18 cellular contexts compared by ENCODE assay signal in the genomic region with DNA sequence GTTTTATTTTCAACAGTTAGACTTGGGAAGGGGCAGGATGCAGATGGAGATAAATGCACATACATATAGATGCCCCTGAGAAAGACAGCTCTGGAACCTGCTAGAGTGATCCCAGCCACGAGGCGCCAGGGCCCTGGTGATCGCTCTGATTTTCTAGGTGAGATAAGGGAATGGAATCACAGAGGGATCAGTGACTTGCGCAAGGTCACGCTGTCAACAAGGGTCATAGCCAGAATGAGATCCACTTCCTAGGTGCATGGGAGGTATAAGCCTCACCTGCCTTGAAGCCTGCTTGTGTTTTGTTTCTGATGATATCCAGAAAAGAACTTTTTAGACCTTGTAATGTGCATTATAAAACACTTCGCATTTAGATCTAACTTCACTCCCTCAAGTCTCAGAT. TPM values are rescaled to one million over a fixed set of nuclear protein-coding genes. Genes with fewer than 3 reads are reported as not detected.
A peak's percentile ranks its signal among the peaks of the same experiment; 100 is the strongest.
DNase-seq lines count a peak whose midpoint lies in the region; ATAC-seq and TF ChIP-seq lines count a peak whose summit lies in the region.
"Had no signal": no experiment of that assay in that cellular context is flagged by ENCODE, and none has a peak within 500 bp of the region (broad histone marks: within the 10 kb centered on the region; RNA-seq: fewer than 3 reads in every experiment).

No MANE protein-coding gene starts in this region.

- no peak overlapping the region for H2BK120ac ChIP-seq in neuronal stem cell (ENCODE audit: low read depth, low read length)

- H3K9ac ChIP-seq in neuronal stem cell (ENCODE audit: low read depth, low read length, poor library complexity), result no peak overlapping the region
- H3K9ac ChIP-seq: BLaER1 treated with 17β-estradiol and CSF1 and Interleukin-3, amounts not matched to agents 10 nM and 100 nM; GM23248 had no signal

- no peak overlapping the region for H3K4me2 ChIP-seq in neuronal stem cell (ENCODE audit: insufficient read depth, low read length, poor library complexity, severe bottlenecking)
- H3K4me2 ChIP-seq: BLaER1 treated with 17β-estradiol and CSF1 and Interleukin-3, amounts not matched to agents 10 nM and 100 nM had no signal

- H3K27ac ChIP-seq in 22Rv1, result peak overlapping the region; percentile 64
- H3K27ac ChIP-seq in right lobe of liver, result peak overlapping the region; percentile 38 to 92 (median 76)
- H3K27ac ChIP-seq in caudate nucleus (ENCODE audit: low read depth, low read length), result no peak overlapping the region
- no peak overlapping the region for H3K27ac ChIP-seq in neuronal stem cell (replicated peaks; ENCODE audit: low read length)
- H3K27ac ChIP-seq: BLaER1 treated with 17β-estradiol and CSF1 and Interleukin-3, amounts not matched to agents 10 nM and 100 nM; GM23248 had no signal

- WGBS in right lobe of liver (ENCODE audit: insufficient coverage, low coverage, low lambda C conversion rate, missing lambda C conversion rate), result 38% methylated on average over 6 of the region's 6 CpGs
- WGBS in neuronal stem cell (ENCODE audit: extremely low coverage in 2 of 2, insufficient read length in 2 of 2, insufficient replicate concordance in 1 of 2), 2 donors, result no CpG with 5 or more reads among the region's 6 CpGs

- H2BK15ac ChIP-seq in neuronal stem cell (ENCODE audit: low read length), result no peak overlapping the region

- no peak overlapping the region for H3K14ac ChIP-seq in neuronal stem cell (ENCODE audit: low read length)

- H2BK5ac ChIP-seq in neuronal stem cell (ENCODE audit: low read length), result no peak overlapping the region

- no peak overlapping the region for H2AK5ac ChIP-seq in neuronal stem cell (ENCODE audit: low read depth, low read length)

- peaks cover 0 to 97% (median 37%) of the 10 kb centered on the region in 4 donors for H3K4me1 ChIP-seq in right lobe of liver
- peaks cover 16 to 36% of the 10 kb centered on the region in 2 donors for H3K4me1 ChIP-seq in neuronal stem cell (ENCODE audit: control insufficient read depth in 2 of 2, insufficient read depth in 1 of 2, low read depth in 1 of 2, low read length in 2 of 2)
- H3K4me1 ChIP-seq: HAP-1 had no signal

- no peak overlapping the region for H3K4me3 Mint-ChIP-seq in T-helper 17 cell
- peak overlapping the region; percentile 69 for H3K4me3 Mint-ChIP-seq in stimulated activated effector memory CD8-positive, alpha-beta T cell treated with anti-CD3 and anti-CD28 coated beads, Interleukin-12 subunit alpha, Interleukin-12 subunit beta, amount 100 ng/mL, for 72 hours

- DNase-seq in T-helper 17 cell, result no peak
- peak; percentile 53 to 75 (median 69) for DNase-seq in right lobe of liver
- DNase-seq in stimulated activated effector memory CD8-positive, alpha-beta T cell treated with anti-CD3 and anti-CD28 coated beads, Interleukin-12 subunit alpha, Interleukin-12 subunit beta, amount 100 ng/mL, for 72 hours (ENCODE audit: low spot score in 2 of 2), result no peak
- no peak for DNase-seq in KG1 (lab: John Stamatoyannopoulos, UW)
- no peak for DNase-seq in caudate nucleus (lab: John Stamatoyannopoulos, UW)
- DNase-seq in neuronal stem cell (ENCODE audit: low spot score), result no peak
- DNase-seq in stimulated activated CD4-positive, alpha-beta T cell treated with anti-CD3 and anti-CD28 coated beads, Interleukin-1b, Interleukin-23, amount 100 ng/mL, for 48 hours, result no peak
- DNase-seq: DMS79, GM23248, NCI-H1105, NCI-H2081, NCI-H2171 treated with DMSO at 0.1 percent for 48 hours, NCI-H446 treated with DMSO at 0.1 percent for 48 hours, NCI-H69 had no signal

- TF ChIP-seq CTCF in 22Rv1 (IDR thresholded peaks at IDR 0.05), result no peak
- TF ChIP-seq CTCF in right lobe of liver (IDR thresholded peaks at IDR 0.05), result no peak

- H2BK12ac ChIP-seq in neuronal stem cell (ENCODE audit: low read length), result no peak overlapping the region

- intact Hi-C loops in right lobe of liver (cut with DNase I), result no loop called here

- H3K4ac ChIP-seq in neuronal stem cell (ENCODE audit: low read length), result no peak overlapping the region

- H4K8ac ChIP-seq in neuronal stem cell (ENCODE audit: low read depth, low read length), result no peak overlapping the region

- TF ChIP-seq POLR2A in right lobe of liver (IDR thresholded peaks at IDR 0.05), result no peak

- H3K18ac ChIP-seq in neuronal stem cell (ENCODE audit: low read length), result no peak overlapping the region

- peaks cover 7% of the 10 kb centered on the region for H3K79me1 ChIP-seq in neuronal stem cell (ENCODE audit: low read depth, low read length)

- H3K36me3 ChIP-seq in right lobe of liver (peaks cover 0 to 2% (median 0%) of the 10 kb centered on the region in 4 donors), neuronal stem cell (replicated peaks in 1 of 2; ENCODE audit: control insufficient read depth in 2 of 2, insufficient read depth in 2 of 2, low read length in 2 of 2) (peaks cover 2 to 19% of the 10 kb centered on the region in 2 donors)
- H3K36me3 ChIP-seq: BLaER1 treated with 17β-estradiol and CSF1 and Interleukin-3, amounts not matched to agents 10 nM and 100 nM; HAP-1 had no signal

- peaks cover 47% of the 10 kb centered on the region for H3K4me1 Mint-ChIP-seq in T-helper 17 cell
- peaks cover 92% of the 10 kb centered on the region for H3K4me1 Mint-ChIP-seq in stimulated activated effector memory CD8-positive, alpha-beta T cell treated with anti-CD3 and anti-CD28 coated beads, Interleukin-12 subunit alpha, Interleukin-12 subunit beta, amount 100 ng/mL, for 72 hours

- H3K27ac Mint-ChIP-seq in T-helper 17 cell, result peak overlapping the region; percentile 75
- H3K27ac Mint-ChIP-seq in stimulated activated effector memory CD8-positive, alpha-beta T cell treated with anti-CD3 and anti-CD28 coated beads, Interleukin-12 subunit alpha, Interleukin-12 subunit beta, amount 100 ng/mL, for 72 hours, result no peak overlapping the region

- H2AFZ ChIP-seq in neuronal stem cell (ENCODE audit: low read length), result no peak overlapping the region
- H2AFZ ChIP-seq: GM23248 had no signal

- H3K23ac ChIP-seq in neuronal stem cell (ENCODE audit: low read depth, low read length, poor library complexity), result no peak overlapping the region

- H3K27me3 Mint-ChIP-seq in T-helper 17 cell, result peaks cover 15% of the 10 kb centered on the region

- H4K91ac ChIP-seq in neuronal stem cell (ENCODE audit: low read depth, low read length, poor library complexity), result no peak overlapping the region

- H3K9me3 Mint-ChIP-seq in stimulated activated effector memory CD8-positive, alpha-beta T cell treated with anti-CD3 and anti-CD28 coated beads, Interleukin-12 subunit alpha, Interleukin-12 subunit beta, amount 100 ng/mL, for 72 hours, result no peaks in the 10 kb centered on the region

- H3K9me3 ChIP-seq in T-helper 17 cell (ENCODE audit: control insufficient read depth, low read length, poor library complexity, severe bottlenecking) (no peaks in the 10 kb centered on the region), right lobe of liver (no peaks in the 10 kb centered on the region), neuronal stem cell (replicated peaks in 1 of 2; ENCODE audit: control insufficient read depth in 2 of 2, insufficient read depth in 1 of 2, low read depth in 1 of 2, low read length in 2 of 2) (peaks cover 0 to 6% of the 10 kb centered on the region in 2 donors)
- H3K9me3 ChIP-seq: BLaER1 treated with 17β-estradiol and CSF1 and Interleukin-3, amounts not matched to agents 10 nM and 100 nM; HAP-1 had no signal

- H3K27me3 ChIP-seq in right lobe of liver (no peaks in the 10 kb centered on the region), neuronal stem cell (ENCODE audit: control insufficient read depth in 3 of 3, insufficient read depth in 3 of 3, low read depth in 1 of 3, low read length in 3 of 3) (no peaks in the 10 kb centered on the region)

- peaks cover 6% of the 10 kb centered on the region for H3K36me3 Mint-ChIP-seq in T-helper 17 cell (ENCODE audit: low read depth)
- H3K36me3 Mint-ChIP-seq in stimulated activated effector memory CD8-positive, alpha-beta T cell treated with anti-CD3 and anti-CD28 coated beads, Interleukin-12 subunit alpha, Interleukin-12 subunit beta, amount 100 ng/mL, for 72 hours, result peaks cover 19% of the 10 kb centered on the region

- ATAC-seq in T-helper 17 cell, result no peak
- ATAC-seq in right lobe of liver, result peak; percentile 45 to 62 (median 55)
- no peak for ATAC-seq in stimulated activated effector memory CD8-positive, alpha-beta T cell treated with anti-CD3 and anti-CD28 coated beads, Interleukin-12 subunit alpha, Interleukin-12 subunit beta, amount 100 ng/mL, for 72 hours
- ATAC-seq: Panc1 had no signal

- H3K4me3 ChIP-seq in right lobe of liver (no peak overlapping the region), neuronal stem cell (ENCODE audit: low read length in 2 of 2) (no peak overlapping the region)
- H3K4me3 ChIP-seq: BLaER1 treated with 17β-estradiol and CSF1 and Interleukin-3, amounts not matched to agents 10 nM and 100 nM; GM23248; HAP-1 had no signal

RNA-seq across cellular contexts. Expression of a gene that starts 47.5 kb away (rescaled TPM):
- 10 to 100 TPM; 17.2 to 20.7 TPM for total RNA-seq in T-helper 17 cell
- total RNA-seq in right lobe of liver, result 100 to 1,000 TPM in 2 of 6 experiments, 10 to 100 TPM in 4; 13.1 to 205 (median 52.2) TPM
- 18.2 TPM for polyA plus RNA-seq in neuronal stem cell (2013, experiment 1 of 2)
- 19.2 TPM for polyA plus RNA-seq in neuronal stem cell (2013, experiment 2 of 2)
- total RNA-seq: GM23248 had no signal
- polyA plus RNA-seq: GM23248 had no signal

Comparison
In these comparisons a context has a peak if more than half of its experiments do, and no peak if none do; other contexts are left out.
1. H3K27ac ChIP-seq: peak in 22Rv1 (single experiment) and right lobe of liver (3 of 3); none in caudate nucleus (single experiment) and neuronal stem cell (single experiment).
2. ATAC-seq: peak in right lobe of liver (4 of 4); none in T-helper 17 cell (single experiment) and stimulated activated effector memory CD8-positive, alpha-beta T cell treated with anti-CD3 and anti-CD28 coated beads, Interleukin-12 subunit alpha, Interleukin-12 subunit beta, amount 100 ng/mL, for 72 hours (single experiment).
3. DNase-seq: peak in right lobe of liver (3 of 3); none in T-helper 17 cell (0 of 3), stimulated activated effector memory CD8-positive, alpha-beta T cell treated with anti-CD3 and anti-CD28 coated beads, Interleukin-12 subunit alpha, Interleukin-12 subunit beta, amount 100 ng/mL, for 72 hours (0 of 2), KG1 (single experiment), caudate nucleus (0 of 61), neuronal stem cell (single experiment) and stimulated activated CD4-positive, alpha-beta T cell treated with anti-CD3 and anti-CD28 coated beads, Interleukin-1b, Interleukin-23, amount 100 ng/mL, for 48 hours (single experiment).